ENCODE assay signal across 9 cellular contexts in the genomic region with DNA sequence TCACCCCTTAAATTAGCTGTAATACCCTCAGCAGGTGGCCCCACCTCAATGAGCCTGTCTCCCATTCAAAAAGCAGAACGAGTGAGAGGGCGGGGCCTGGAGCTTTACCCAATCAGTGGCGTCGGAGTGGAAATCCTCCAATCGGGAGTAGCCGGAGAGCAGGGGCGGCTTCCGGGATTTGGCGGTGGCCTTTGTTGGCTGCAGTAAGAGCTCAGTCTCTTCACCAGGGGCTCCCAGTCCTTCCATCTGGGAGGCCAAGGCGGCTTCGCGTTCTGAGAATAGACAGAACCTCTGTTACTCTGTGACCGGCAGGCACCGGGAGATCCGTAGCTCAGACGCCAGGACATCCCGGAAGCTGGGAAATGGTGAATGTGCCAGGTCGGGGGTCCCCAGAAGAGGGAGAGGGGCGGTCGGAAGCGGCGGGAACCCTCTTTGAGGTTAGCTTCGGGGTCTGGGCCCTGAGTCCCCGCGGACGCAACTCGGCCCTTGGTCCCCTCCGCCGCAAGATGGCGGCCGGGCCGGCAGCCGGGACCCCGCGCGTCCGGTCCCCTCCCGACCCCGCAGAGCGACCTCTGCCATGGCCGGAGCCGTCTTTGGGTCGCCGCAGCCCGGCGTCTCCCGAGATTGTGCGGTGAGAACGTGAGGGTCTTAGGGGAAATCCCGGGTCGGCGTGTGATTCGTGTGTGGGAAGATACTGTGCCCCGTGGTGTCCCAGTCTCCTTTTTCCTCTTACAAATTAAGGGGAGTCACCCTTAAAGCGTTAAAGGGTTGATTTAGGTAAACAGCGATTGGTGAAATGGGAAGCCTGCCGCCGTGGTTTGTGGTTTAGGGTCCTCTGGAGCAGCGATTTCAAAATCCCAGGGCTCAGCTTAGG.
A peak's percentile ranks its signal among the peaks of the same experiment; 100 is the strongest.
DNase-seq lines count a peak whose midpoint lies in the region; ATAC-seq, FAIRE-seq and TF ChIP-seq lines count a peak whose summit lies in the region.
"Had no signal": no experiment of that assay in that cellular context is flagged by ENCODE, and none has a peak within 500 bp of the region (broad histone marks: within the 10 kb centered on the region; RNA-seq: fewer than 3 reads in every experiment).

No MANE protein-coding gene starts in this region.

- peaks cover 7 to 21% of the 10 kb centered on the region in 2 donors for H3K4me1 ChIP-seq in kidney (ENCODE audit: control insufficient read depth in 1 of 2, insufficient read depth in 1 of 2, low read depth in 1 of 2, low read length in 2 of 2)

- peak overlapping the region; percentile 93 to 95 for H3K27ac ChIP-seq in kidney (ENCODE audit: low read depth in 2 of 2, low read length in 2 of 2)

- H3K4me3 ChIP-seq in kidney (ENCODE audit: low read length in 2 of 2), result peak overlapping the region; percentile 90 to 95

- H3K9me3 ChIP-seq in kidney (ENCODE audit: control insufficient read depth in 1 of 2, low read length in 2 of 2), result no peaks in the 10 kb centered on the region

- peak; percentile 95 for ATAC-seq in GM19043 (IDR thresholded peaks at IDR 0.05; ENCODE audit: low read depth, unreplicated experiment)
- ATAC-seq in HG03354 (IDR thresholded peaks at IDR 0.05; ENCODE audit: poor library complexity, severe bottlenecking, unreplicated experiment), result peak; percentile 97

- peak overlapping the region; percentile 93 to 94 for H3K9ac ChIP-seq in kidney (ENCODE audit: low read length in 2 of 2)

- DNase-seq in AML-193 (lab: John Stamatoyannopoulos, UW) (peak; percentile 84 to 85), NCI-H446 (lab: John Stamatoyannopoulos, UW) (peak; percentile 90 to 92), cerebellum (ENCODE audit: low spot score) (peak; percentile 92), kidney (peak; percentile 97)
- peak; percentile 84 for DNase-seq in activated CD4-positive, alpha-beta T cell treated with anti-CD3 and anti-CD28 coated beads for 1 hour
- DNase-seq in stimulated activated CD4-positive, alpha-beta T cell treated with anti-CD3 and anti-CD28 coated beads, Interleukin-15, amount 100 ng/mL, for 1 hour (ENCODE audit: low read depth in 1 of 2, low spot score in 1 of 2), result peak; percentile 84 to 85

- H3K36me3 ChIP-seq in kidney (ENCODE audit: control insufficient read depth in 1 of 2, insufficient read depth in 2 of 2, low read length in 2 of 2), result peaks cover 0 to 6% of the 10 kb centered on the region in 2 donors

- intact Hi-C loops in kidney (cut with DNase I), result no loop called here

- FAIRE-seq in kidney (lab: Jason Lieb, UNC), result peak; percentile 59
- FAIRE-seq: colon had no signal

- no peak for TF ChIP-seq CTCF in kidney (IDR thresholded peaks at IDR 0.05; ENCODE audit: borderline replicate concordance, extremely low read depth, insufficient read depth)

Comparison
In these comparisons a context has a peak if more than half of its experiments do, and no peak if none do; other contexts are left out.
1. Peak in every context shown above with its lines: DNase-seq, ATAC-seq, H3K4me3 ChIP-seq and H3K27ac ChIP-seq.